ENCODE assay signal across 30 cellular contexts in genomic region chr11:13355191-13355590, GRCh38.
"Had no signal": no experiment of that assay in that cellular context is flagged by ENCODE, and none has a peak within 500 bp of the region (broad histone marks: within the 10 kb centered on the region; RNA-seq: fewer than 3 reads in every experiment).

No MANE protein-coding gene starts in this region.

- H3K79me2 ChIP-seq: parathyroid adenoma had no signal

- H3K27ac Mint-ChIP-seq: endodermal cell; mesothelial cell of epicardium; natural killer cell treated with Interleukin-12 subunit alpha and Interleukin-12 subunit beta and Interleukin-15 and Interleukin-18, amount 100 ng/mL, for 72 hours; stimulated activated memory B cell treated with anti-CD40 and anti-IgM and Interleukin-4, amounts not matched to agents 10 μg/mL and 1 μg/mL and 100 μg/mL, for 72 hours; stimulated activated naive CD8-positive, alpha-beta T cell treated with anti-CD3 and anti-CD28 coated beads, Interleukin-15, Interleukin-2, amounts not matched to agents 100 ng/mL and 50 ng/mL, for 24 hours had no signal

- H3K4me1 Mint-ChIP-seq: endodermal cell; mesothelial cell of epicardium; naive B cell; stimulated activated memory B cell treated with anti-CD40 and anti-IgM and Interleukin-4, amounts not matched to agents 10 μg/mL and 1 μg/mL and 100 μg/mL, for 72 hours had no signal

- DNase-seq: cerebellar nuclear complex; effector CD8-positive, alpha-beta T cell; endodermal cell; foreskin fibroblast; gastrocnemius medialis; glutamatergic neuron; hypothalamus; immature natural killer cell; islet precursor cell; mesenchymal stem cell; mucosa of descending colon; naive B cell; stimulated activated CD4-positive, alpha-beta T cell treated with anti-CD3 and anti-CD28 coated beads, Interleukin-2, amount 100 ng/mL, for 24 hours; stimulated activated CD4-positive, alpha-beta T cell treated with anti-CD3 and anti-CD28 coated beads, Interleukin-4, amount 100 ng/mL, for 24 hours; upper lobe of left lung had no signal

- H3K27me3 Mint-ChIP-seq: naive B cell; natural killer cell treated with Interleukin-12 subunit alpha and Interleukin-12 subunit beta and Interleukin-15 and Interleukin-18, amount 100 ng/mL, for 72 hours; progenitor cell of endocrine pancreas; stimulated activated memory B cell treated with anti-CD40 and anti-IgM and Interleukin-4, amounts not matched to agents 10 μg/mL and 1 μg/mL and 100 μg/mL, for 72 hours; stimulated activated naive CD8-positive, alpha-beta T cell treated with anti-CD3 and anti-CD28 coated beads, Interleukin-15, Interleukin-2, amounts not matched to agents 100 ng/mL and 50 ng/mL, for 24 hours had no signal

- ATAC-seq: esophagus mucosa; gastrocnemius medialis; left lobe of liver; natural killer cell treated with Interleukin-12 subunit alpha and Interleukin-12 subunit beta and Interleukin-15 and Interleukin-18, amount 100 ng/mL, for 72 hours; sciatic nerve; stimulated activated memory B cell treated with anti-CD40 and anti-IgM and Interleukin-4, amounts not matched to agents 10 μg/mL and 1 μg/mL and 100 μg/mL, for 72 hours had no signal

- H3K4me3 ChIP-seq: gastrocnemius medialis, lung, mucosa of descending colon, right atrium auricular region, thoracic aorta, tibial nerve, upper lobe of left lung had no signal

- H3K36me3 Mint-ChIP-seq: mesothelial cell of epicardium had no signal

- H2AFZ ChIP-seq: parathyroid adenoma had no signal

- H3K27ac ChIP-seq: epithelial cell of prostate, gastrocnemius medialis, parathyroid adenoma, right atrium auricular region, thoracic aorta, tibial nerve, upper lobe of left lung had no signal

- H3K9me3 ChIP-seq: gastrocnemius medialis, mucosa of descending colon, right atrium auricular region, thoracic aorta, tibial nerve, upper lobe of left lung had no signal

- H3K4me3 Mint-ChIP-seq: endodermal cell; immature natural killer cell; mesothelial cell of epicardium; naive B cell; natural killer cell treated with Interleukin-12 subunit alpha and Interleukin-12 subunit beta and Interleukin-15 and Interleukin-18, amount 100 ng/mL, for 72 hours; neural crest cell; stimulated activated memory B cell treated with anti-CD40 and anti-IgM and Interleukin-4, amounts not matched to agents 10 μg/mL and 1 μg/mL and 100 μg/mL, for 72 hours; stimulated activated naive CD8-positive, alpha-beta T cell treated with anti-CD3 and anti-CD28 coated beads, Interleukin-15, Interleukin-2, amounts not matched to agents 100 ng/mL and 50 ng/mL, for 24 hours had no signal

- H3K27me3 ChIP-seq: gastrocnemius medialis, right atrium auricular region, tibial nerve, upper lobe of left lung had no signal

- H3K9ac ChIP-seq: parathyroid adenoma had no signal

- H3K4me1 ChIP-seq: gastrocnemius medialis, parathyroid adenoma, right atrium auricular region, tibial nerve, upper lobe of left lung had no signal

- H3K9me3 Mint-ChIP-seq: endodermal cell; immature natural killer cell; mesothelial cell of epicardium; naive B cell; natural killer cell treated with Interleukin-12 subunit alpha and Interleukin-12 subunit beta and Interleukin-15 and Interleukin-18, amount 100 ng/mL, for 72 hours; neural crest cell; stimulated activated memory B cell treated with anti-CD40 and anti-IgM and Interleukin-4, amounts not matched to agents 10 μg/mL and 1 μg/mL and 100 μg/mL, for 72 hours; stimulated activated naive CD8-positive, alpha-beta T cell treated with anti-CD3 and anti-CD28 coated beads, Interleukin-15, Interleukin-2, amounts not matched to agents 100 ng/mL and 50 ng/mL, for 24 hours had no signal
